In the genomic region with DNA sequence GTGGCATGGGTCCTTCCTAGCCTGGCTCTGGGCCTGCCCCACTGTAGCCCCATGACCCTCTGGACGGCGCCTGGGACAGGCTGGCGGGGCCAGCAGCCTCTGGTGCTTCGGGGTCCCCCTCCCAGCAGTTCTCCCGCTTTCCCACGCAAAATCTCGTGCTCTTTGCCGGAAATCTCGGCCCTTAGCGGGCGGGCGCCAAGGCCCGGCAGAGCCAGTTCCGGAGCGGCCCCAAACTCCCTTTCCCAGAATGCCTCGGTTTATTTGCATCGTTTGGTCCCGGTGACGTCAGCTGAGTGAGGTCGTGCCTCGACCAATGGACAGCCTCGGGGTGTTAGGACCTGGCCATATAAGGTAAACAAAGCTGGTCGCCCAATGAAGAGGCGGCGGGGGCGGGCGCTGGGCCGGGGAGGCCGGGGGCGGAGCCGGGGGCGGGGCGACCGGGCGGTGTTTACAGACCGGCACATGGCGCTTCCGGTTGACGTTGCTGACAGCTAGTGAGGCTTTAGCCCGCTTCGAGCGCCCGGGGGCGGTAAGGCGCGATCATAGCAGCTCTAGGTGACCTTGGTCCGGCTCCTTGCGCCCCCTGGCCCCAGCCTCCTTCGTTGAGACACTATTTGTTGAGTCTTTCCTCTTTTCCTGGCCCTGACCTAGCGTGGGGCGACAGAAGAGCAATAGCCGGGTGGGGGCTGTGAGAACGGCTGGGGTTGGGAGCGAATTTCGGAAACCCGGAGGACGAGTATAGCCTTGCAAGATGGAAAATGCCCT, we compare ENCODE assay signal across 8 cellular contexts. TPM values are rescaled to one million over a fixed set of nuclear protein-coding genes. Genes with fewer than 3 reads are reported as not detected.
DNase-seq lines count a peak whose midpoint lies in the region; ATAC-seq, FAIRE-seq and TF ChIP-seq lines count a peak whose summit lies in the region.

No MANE protein-coding gene starts in this region.

- peak; percentile 51 for TF ChIP-seq CTCF in left ventricle myocardium inferior (IDR thresholded peaks at IDR 0.05; ENCODE audit: borderline replicate concordance)
- TF ChIP-seq CTCF in progenitor cell of endocrine pancreas (IDR thresholded peaks at IDR 0.05; ENCODE audit: unreplicated experiment), result peak; percentile 58

- peak overlapping the region; percentile 96 for H3K27ac ChIP-seq in left ventricle myocardium inferior (replicated peaks)
- H3K27ac ChIP-seq in urinary bladder (ENCODE audit: low read depth), result peak overlapping the region; percentile 87

- H3K9me3 Mint-ChIP-seq in T-cell (no peaks in the 10 kb centered on the region), progenitor cell of endocrine pancreas (ENCODE audit: low read depth) (no peaks in the 10 kb centered on the region)

- peaks cover 71% of the 10 kb centered on the region for H3K4me1 ChIP-seq in left ventricle myocardium inferior
- H3K4me1 ChIP-seq in urinary bladder (ENCODE audit: insufficient read depth), result peaks cover 1% of the 10 kb centered on the region

- peak overlapping the region; percentile 91 for H3K4me3 ChIP-seq in left ventricle myocardium inferior
- H3K4me3 ChIP-seq in urinary bladder (ENCODE audit: low read depth, low read length), result peak overlapping the region; percentile 32

- H3K36me3 Mint-ChIP-seq in T-cell, result no peaks in the 10 kb centered on the region
- no peaks in the 10 kb centered on the region for H3K36me3 Mint-ChIP-seq in progenitor cell of endocrine pancreas (ENCODE audit: insufficient read depth)

- H3K4me1 Mint-ChIP-seq in T-cell (peaks cover 36 to 45% (median 38%) of the 10 kb centered on the region in 3 donors), progenitor cell of endocrine pancreas (ENCODE audit: low read depth) (peaks cover 26% of the 10 kb centered on the region)

- H3K9me3 ChIP-seq in left ventricle myocardium inferior (replicated peaks), result no peaks in the 10 kb centered on the region

- CTCF ChIA-PET in T-cell (lab: Charles Lee), result interaction anchor here in 1 of 2 donors (0.5 to 3.3 kb wide), 15 partner anchors 8 to 654 kb away, joined by 3 to 22 read pairs (median 4); partner anchors contain the start of genes ANKS3, DNAAF8 and MGRN1

- intact Hi-C loops in left ventricle myocardium inferior (cut with micrococcal nuclease), result loop anchor here (10.0 kb wide), 1 partner anchor 91 kb away; no protein-coding TSS in a partner anchor

- DNase-seq in GM12892 (ENCODE audit: insufficient read length) (peak; percentile 98), NCI-H1436 treated with DMSO at 0.1 percent for 48 hours (lab: John Stamatoyannopoulos, UW) (peak; percentile 94), T-cell (peak; percentile 94 to 100 (median 99)), amniotic stem cell (lab: John Stamatoyannopoulos, UW) (peak; percentile 99), left ventricle myocardium inferior (peak; percentile 99), progenitor cell of endocrine pancreas (ENCODE audit: low spot score, unreplicated experiment) (peak; percentile 95)

- WGBS in urinary bladder, result under 1% methylated on average over 57 of the region's 57 CpGs

- no peaks in the 10 kb centered on the region for H3K36me3 ChIP-seq in left ventricle myocardium inferior
- H3K36me3 ChIP-seq in urinary bladder (ENCODE audit: insufficient read depth), result no peaks in the 10 kb centered on the region

- H3K27me3 ChIP-seq in left ventricle myocardium inferior (ENCODE audit: low read depth), result no peaks in the 10 kb centered on the region

- H3K27me3 Mint-ChIP-seq in T-cell (no peaks in the 10 kb centered on the region), progenitor cell of endocrine pancreas (no peaks in the 10 kb centered on the region)

- ATAC-seq in HG02852 (IDR thresholded peaks at IDR 0.05; ENCODE audit: unreplicated experiment) (peak; percentile 74), T-cell (replicated peaks in 1 of 4) (peak; percentile 89 to 93 (median 90))

- FAIRE-seq in GM12892 (lab: Jason Lieb, UNC), result peak; percentile 98

- POLR2A ChIA-PET in T-cell (lab: Charles Lee), result interaction anchor here in 1 of 2 donors (0.5 to 1.4 kb wide), 10 partner anchors 8 to 265 kb away, joined by 3 to 14 read pairs (median 4); partner anchors contain the start of genes CDIP1, MGRN1 and NUDT16L1

- peak; percentile 72 for TF ChIP-seq POLR2A in GM12892 (IDR thresholded peaks at IDR 0.05; ENCODE audit: low read depth, low read length)

- H3K4me3 Mint-ChIP-seq in T-cell, result peak overlapping the region; percentile 91 to 93 (median 92)
- H3K4me3 Mint-ChIP-seq in progenitor cell of endocrine pancreas (ENCODE audit: low read depth), result peak overlapping the region; percentile 85

- H3K27ac Mint-ChIP-seq in T-cell, result peak overlapping the region; percentile 99
- peak overlapping the region; percentile 100 for H3K27ac Mint-ChIP-seq in progenitor cell of endocrine pancreas

RNA-seq across cellular contexts. Expression of gene UBALD1, which starts 1.5 kb away (rescaled TPM):
- 2.1 TPM for polyA plus RNA-seq in GM12892 (2012; ENCODE audit: missing spikeins)
- total RNA-seq in T-cell (10 to 100 TPM; 26.0 to 53.1 (median 47.6) TPM), left ventricle myocardium inferior (24.7 TPM), progenitor cell of endocrine pancreas (39.0 and 39.4 TPM in 2 replicates), urinary bladder (2.3 TPM)
- polyA plus RNA-seq in urinary bladder, result 37.9 TPM

RNA-seq across cellular contexts. Expression of gene MGRN1, which starts 8.4 kb away (rescaled TPM):
- polyA plus RNA-seq in GM12892 (2012; ENCODE audit: missing spikeins), result 15.2 TPM
- total RNA-seq in T-cell (10 to 100 TPM; 63.1 to 76.8 (median 72.2) TPM), left ventricle myocardium inferior (30.5 TPM), progenitor cell of endocrine pancreas (104 and 105 TPM in 2 replicates), urinary bladder (22.5 TPM)
- polyA plus RNA-seq in urinary bladder, result 34.9 TPM

Comparison
In these comparisons a context has a peak if more than half of its experiments do, and no peak if none do; other contexts are left out.
1. Peak in every context shown above with its lines: DNase-seq, ATAC-seq, H3K4me3 ChIP-seq and H3K27ac ChIP-seq.